14 cellular contexts compared by ENCODE assay signal in genomic region chr2:147659051-147659450, GRCh38.
"Had no signal": no experiment of that assay in that cellular context is flagged by ENCODE, and none has a peak within 500 bp of the region (broad histone marks: within the 10 kb centered on the region; RNA-seq: fewer than 3 reads in every experiment).

No MANE protein-coding gene starts in this region.

- H3K27ac ChIP-seq: esophagus squamous epithelium, gastrocnemius medialis, left ventricle myocardium inferior, prostate gland, right lobe of liver had no signal

- DNase-seq: activated CD4-positive, alpha-beta T cell treated with anti-CD3 and anti-CD28 coated beads for 36 hours; activated CD8-positive, alpha-beta memory T cell treated with anti-CD3 and anti-CD28 coated beads, Interleukin-2, amount 50 U/mL, for 48 hours; activated CD8-positive, alpha-beta T cell treated with anti-CD3 and anti-CD28 coated beads, Interleukin-2, amount 10 ng/mL, durations not matched to agents 7 days and 5 days; activated naive CD4-positive, alpha-beta T cell; esophagus squamous epithelium; gastrocnemius medialis; left ventricle myocardium inferior; occipital lobe; right lobe of liver; stimulated activated CD4-positive, alpha-beta T cell treated with anti-CD3 and anti-CD28 coated beads, Interleukin-2, amount 100 ng/mL, for 24 hours; stimulated activated naive CD4-positive, alpha-beta T cell; T-helper 9 cell; trophoblast cell had no signal

- H3K9me3 ChIP-seq: esophagus squamous epithelium, gastrocnemius medialis, left ventricle myocardium inferior, prostate gland, right lobe of liver had no signal

- H3K4me3 ChIP-seq: esophagus squamous epithelium, gastrocnemius medialis, left ventricle myocardium inferior, prostate gland, right lobe of liver had no signal

- H3K36me3 ChIP-seq: esophagus squamous epithelium, gastrocnemius medialis, left ventricle myocardium inferior, prostate gland, right lobe of liver had no signal

- H3K4me1 ChIP-seq: esophagus squamous epithelium, gastrocnemius medialis, left ventricle myocardium inferior, prostate gland, right lobe of liver had no signal

- H3K27me3 ChIP-seq: esophagus squamous epithelium, gastrocnemius medialis, right lobe of liver had no signal

- ATAC-seq: activated CD4-positive, alpha-beta T cell treated with anti-CD3 and anti-CD28 coated beads for 36 hours; activated CD8-positive, alpha-beta T cell treated with anti-CD3 and anti-CD28 coated beads, Interleukin-2, amount 10 ng/mL, durations not matched to agents 7 days and 5 days; gastrocnemius medialis; right lobe of liver had no signal
